Comparison of ENCODE assay signal across 1 cellular context in the genomic region with DNA sequence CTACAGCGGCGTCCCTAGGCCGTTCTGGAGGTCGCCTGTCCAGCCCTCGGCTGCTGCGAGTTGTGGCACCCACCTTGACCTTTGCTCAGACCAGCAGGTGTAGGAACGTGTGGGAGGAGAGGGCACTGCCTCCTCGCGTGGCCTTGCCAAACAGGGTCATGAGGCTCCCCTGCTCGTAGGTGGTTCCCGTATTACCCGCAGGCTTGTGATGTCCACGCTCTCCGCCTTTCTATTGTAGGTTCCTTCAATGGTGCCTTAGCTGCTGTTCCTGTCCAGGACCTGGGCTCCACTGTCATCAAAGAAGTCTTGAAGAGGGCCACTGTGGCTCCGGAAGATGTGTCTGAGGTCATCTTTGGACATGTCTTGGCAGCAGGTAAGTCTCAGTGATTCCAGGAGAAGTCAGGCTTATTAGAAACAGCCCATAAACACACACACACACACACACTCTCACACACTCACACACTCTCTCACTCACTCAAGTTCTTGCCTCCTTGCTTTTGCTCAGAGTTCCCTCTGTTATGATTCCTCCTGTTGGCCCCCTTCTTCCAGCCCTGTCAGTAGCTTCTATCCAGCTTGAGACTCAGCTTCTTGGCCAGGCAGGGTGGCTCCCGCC.
TF ChIP-seq lines count a peak whose summit lies in the region.

No MANE protein-coding gene starts in this region.

TF ChIP-seq in HepG2, 621 proteins besides CTCF, POLR2A, EP300 and RAD21 (continued from another document and continues in another):
- TF ChIP-seq, protein P1, sequence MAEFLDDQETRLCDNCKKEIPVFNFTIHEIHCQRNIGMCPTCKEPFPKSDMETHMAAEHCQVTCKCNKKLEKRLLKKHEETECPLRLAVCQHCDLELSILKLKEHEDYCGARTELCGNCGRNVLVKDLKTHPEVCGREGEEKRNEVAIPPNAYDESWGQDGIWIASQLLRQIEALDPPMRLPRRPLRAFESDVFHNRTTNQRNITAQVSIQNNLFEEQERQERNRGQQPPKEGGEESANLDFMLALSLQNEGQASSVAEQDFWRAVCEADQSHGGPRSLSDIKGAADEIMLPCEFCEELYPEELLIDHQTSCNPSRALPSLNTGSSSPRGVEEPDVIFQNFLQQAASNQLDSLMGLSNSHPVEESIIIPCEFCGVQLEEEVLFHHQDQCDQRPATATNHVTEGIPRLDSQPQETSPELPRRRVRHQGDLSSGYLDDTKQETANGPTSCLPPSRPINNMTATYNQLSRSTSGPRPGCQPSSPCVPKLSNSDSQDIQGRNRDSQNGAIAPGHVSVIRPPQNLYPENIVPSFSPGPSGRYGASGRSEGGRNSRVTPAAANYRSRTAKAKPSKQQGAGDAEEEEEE (CRISPR knock-in tag; IDR thresholded peaks at IDR 0.05; ENCODE audit: borderline replicate concordance): peak; percentile 97; the same call in 1 of the 2 replicates
- TF ChIP-seq ZNF660 (CRISPR knock-in tag; IDR thresholded peaks at IDR 0.05; ENCODE audit: borderline replicate concordance, low read depth): no peak
- 0 out of 2 replicates have a peak, but pooled peaks have one; percentile 38 for TF ChIP-seq ADNP (CRISPR knock-in tag; IDR thresholded peaks at IDR 0.05)
- no peak for TF ChIP-seq RBFOX2 (IDR thresholded peaks at IDR 0.05; ENCODE audit: low read depth, low read length)
- TF ChIP-seq, protein P2, sequence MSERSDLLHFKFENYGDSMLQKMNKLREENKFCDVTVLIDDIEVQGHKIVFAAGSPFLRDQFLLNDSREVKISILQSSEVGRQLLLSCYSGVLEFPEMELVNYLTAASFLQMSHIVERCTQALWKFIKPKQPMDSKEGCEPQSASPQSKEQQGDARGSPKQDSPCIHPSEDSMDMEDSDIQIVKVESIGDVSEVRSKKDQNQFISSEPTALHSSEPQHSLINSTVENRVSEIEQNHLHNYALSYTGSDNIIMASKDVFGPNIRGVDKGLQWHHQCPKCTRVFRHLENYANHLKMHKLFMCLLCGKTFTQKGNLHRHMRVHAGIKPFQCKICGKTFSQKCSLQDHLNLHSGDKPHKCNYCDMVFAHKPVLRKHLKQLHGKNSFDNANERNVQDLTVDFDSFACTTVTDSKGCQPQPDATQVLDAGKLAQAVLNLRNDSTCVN (CRISPR knock-in tag; IDR thresholded peaks at IDR 0.05; ENCODE audit: borderline replicate concordance): no peak; the same call in 1 of the 2 replicates
- TF ChIP-seq, protein P3, sequence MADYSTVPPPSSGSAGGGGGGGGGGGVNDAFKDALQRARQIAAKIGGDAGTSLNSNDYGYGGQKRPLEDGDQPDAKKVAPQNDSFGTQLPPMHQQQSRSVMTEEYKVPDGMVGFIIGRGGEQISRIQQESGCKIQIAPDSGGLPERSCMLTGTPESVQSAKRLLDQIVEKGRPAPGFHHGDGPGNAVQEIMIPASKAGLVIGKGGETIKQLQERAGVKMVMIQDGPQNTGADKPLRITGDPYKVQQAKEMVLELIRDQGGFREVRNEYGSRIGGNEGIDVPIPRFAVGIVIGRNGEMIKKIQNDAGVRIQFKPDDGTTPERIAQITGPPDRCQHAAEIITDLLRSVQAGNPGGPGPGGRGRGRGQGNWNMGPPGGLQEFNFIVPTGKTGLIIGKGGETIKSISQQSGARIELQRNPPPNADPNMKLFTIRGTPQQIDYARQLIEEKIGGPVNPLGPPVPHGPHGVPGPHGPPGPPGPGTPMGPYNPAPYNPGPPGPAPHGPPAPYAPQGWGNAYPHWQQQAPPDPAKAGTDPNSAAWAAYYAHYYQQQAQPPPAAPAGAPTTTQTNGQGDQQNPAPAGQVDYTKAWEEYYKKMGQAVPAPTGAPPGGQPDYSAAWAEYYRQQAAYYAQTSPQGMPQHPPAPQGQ (CRISPR knock-in tag; IDR thresholded peaks at IDR 0.05; ENCODE audit: borderline replicate concordance): no peak
- TF ChIP-seq SIN3A (IDR thresholded peaks at IDR 0.05; ENCODE audit: borderline replicate concordance, low read depth, low read length): no peak
- TF ChIP-seq EEA1 (CRISPR knock-in tag; IDR thresholded peaks at IDR 0.05; ENCODE audit: borderline replicate concordance): peak; percentile 49; the same call in 1 of the 2 replicates
- TF ChIP-seq KLF16 (CRISPR knock-in tag; IDR thresholded peaks at IDR 0.05): no peak
- peak; percentile 79; the same call in 1 of the 2 replicates for TF ChIP-seq SATB2 (CRISPR knock-in tag; IDR thresholded peaks at IDR 0.05)
- TF ChIP-seq, protein P4, sequence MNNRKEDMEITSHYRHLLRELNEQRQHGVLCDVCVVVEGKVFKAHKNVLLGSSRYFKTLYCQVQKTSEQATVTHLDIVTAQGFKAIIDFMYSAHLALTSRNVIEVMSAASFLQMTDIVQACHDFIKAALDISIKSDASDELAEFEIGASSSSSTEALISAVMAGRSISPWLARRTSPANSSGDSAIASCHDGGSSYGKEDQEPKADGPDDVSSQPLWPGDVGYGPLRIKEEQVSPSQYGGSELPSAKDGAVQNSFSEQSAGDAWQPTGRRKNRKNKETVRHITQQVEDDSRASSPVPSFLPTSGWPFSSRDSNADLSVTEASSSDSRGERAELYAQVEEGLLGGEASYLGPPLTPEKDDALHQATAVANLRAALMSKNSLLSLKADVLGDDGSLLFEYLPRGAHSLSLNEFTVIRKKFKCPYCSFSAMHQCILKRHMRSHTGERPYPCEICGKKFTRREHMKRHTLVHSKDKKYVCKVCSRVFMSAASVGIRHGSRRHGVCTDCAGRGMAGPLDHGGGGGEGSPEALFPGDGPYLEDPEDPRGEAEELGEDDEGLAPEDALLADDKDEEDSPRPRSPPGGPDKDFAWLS (CRISPR knock-in tag; IDR thresholded peaks at IDR 0.05; ENCODE audit: borderline replicate concordance): no peak
- TF ChIP-seq ARNTL (CRISPR knock-in tag; IDR thresholded peaks at IDR 0.05): peak; percentile 93
- no peak for TF ChIP-seq MEIS2 (CRISPR knock-in tag; IDR thresholded peaks at IDR 0.05)
- 0 out of 2 replicates have a peak, but pooled peaks have one; percentile 17 for TF ChIP-seq ZNF44 (CRISPR knock-in tag; IDR thresholded peaks at IDR 0.05)
- TF ChIP-seq ZEB1 (IDR thresholded peaks at IDR 0.05; ENCODE audit: insufficient replicate concordance, low read depth): no peak
- TF ChIP-seq ZNF331 (CRISPR knock-in tag; IDR thresholded peaks at IDR 0.05): peak; percentile 74
- TF ChIP-seq, protein P5, sequence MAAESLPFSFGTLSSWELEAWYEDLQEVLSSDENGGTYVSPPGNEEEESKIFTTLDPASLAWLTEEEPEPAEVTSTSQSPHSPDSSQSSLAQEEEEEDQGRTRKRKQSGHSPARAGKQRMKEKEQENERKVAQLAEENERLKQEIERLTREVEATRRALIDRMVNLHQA (CRISPR knock-in tag; IDR thresholded peaks at IDR 0.05): no peak
- peak; percentile 40; the same call in 1 of the 2 replicates for TF ChIP-seq SAP130 (CRISPR knock-in tag; IDR thresholded peaks at IDR 0.05; ENCODE audit: low read depth)
- TF ChIP-seq, protein P6, sequence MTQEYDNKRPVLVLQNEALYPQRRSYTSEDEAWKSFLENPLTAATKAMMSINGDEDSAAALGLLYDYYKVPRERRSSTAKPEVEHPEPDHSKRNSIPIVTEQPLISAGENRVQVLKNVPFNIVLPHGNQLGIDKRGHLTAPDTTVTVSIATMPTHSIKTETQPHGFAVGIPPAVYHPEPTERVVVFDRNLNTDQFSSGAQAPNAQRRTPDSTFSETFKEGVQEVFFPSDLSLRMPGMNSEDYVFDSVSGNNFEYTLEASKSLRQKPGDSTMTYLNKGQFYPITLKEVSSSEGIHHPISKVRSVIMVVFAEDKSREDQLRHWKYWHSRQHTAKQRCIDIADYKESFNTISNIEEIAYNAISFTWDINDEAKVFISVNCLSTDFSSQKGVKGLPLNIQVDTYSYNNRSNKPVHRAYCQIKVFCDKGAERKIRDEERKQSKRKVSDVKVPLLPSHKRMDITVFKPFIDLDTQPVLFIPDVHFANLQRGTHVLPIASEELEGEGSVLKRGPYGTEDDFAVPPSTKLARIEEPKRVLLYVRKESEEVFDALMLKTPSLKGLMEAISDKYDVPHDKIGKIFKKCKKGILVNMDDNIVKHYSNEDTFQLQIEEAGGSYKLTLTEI (CRISPR knock-in tag; conservative IDR thresholded peaks at IDR 0.05): no peak
- no peak; the same call in 1 of the 2 replicates for TF ChIP-seq JUNB (CRISPR knock-in tag; IDR thresholded peaks at IDR 0.05; ENCODE audit: borderline replicate concordance)
- TF ChIP-seq ZFP36L2 (CRISPR knock-in tag; IDR thresholded peaks at IDR 0.05): no peak
- 0 out of 2 replicates have a peak, but pooled peaks have one; percentile 36 for TF ChIP-seq GTF2F1 (IDR thresholded peaks at IDR 0.05; ENCODE audit: low read length)
- TF ChIP-seq TRIM24 (CRISPR knock-in tag; IDR thresholded peaks at IDR 0.05): no peak
- TF ChIP-seq XBP1 (CRISPR knock-in tag; IDR thresholded peaks at IDR 0.05): no peak; the same call in 1 of the 2 replicates
- TF ChIP-seq TBL1XR1 (IDR thresholded peaks at IDR 0.05; ENCODE audit: borderline replicate concordance, low read length, partially characterized antibody): peak; percentile 62
- no peak for TF ChIP-seq MBNL3 (CRISPR knock-in tag; conservative IDR thresholded peaks at IDR 0.05)
- no peak for TF ChIP-seq MAFF (IDR thresholded peaks at IDR 0.05; ENCODE audit: low read depth, low read length)
- TF ChIP-seq, protein P7, sequence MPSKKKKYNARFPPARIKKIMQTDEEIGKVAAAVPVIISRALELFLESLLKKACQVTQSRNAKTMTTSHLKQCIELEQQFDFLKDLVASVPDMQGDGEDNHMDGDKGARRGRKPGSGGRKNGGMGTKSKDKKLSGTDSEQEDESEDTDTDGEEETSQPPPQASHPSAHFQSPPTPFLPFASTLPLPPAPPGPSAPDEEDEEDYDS (CRISPR knock-in tag; IDR thresholded peaks at IDR 0.05): no peak
- TF ChIP-seq, protein P8, sequence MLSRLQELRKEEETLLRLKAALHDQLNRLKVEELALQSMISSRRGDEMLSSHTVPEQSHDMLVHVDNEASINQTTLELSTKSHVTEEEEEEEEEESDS (CRISPR knock-in tag; IDR thresholded peaks at IDR 0.05; ENCODE audit: borderline replicate concordance): no peak
- TF ChIP-seq, protein P9, sequence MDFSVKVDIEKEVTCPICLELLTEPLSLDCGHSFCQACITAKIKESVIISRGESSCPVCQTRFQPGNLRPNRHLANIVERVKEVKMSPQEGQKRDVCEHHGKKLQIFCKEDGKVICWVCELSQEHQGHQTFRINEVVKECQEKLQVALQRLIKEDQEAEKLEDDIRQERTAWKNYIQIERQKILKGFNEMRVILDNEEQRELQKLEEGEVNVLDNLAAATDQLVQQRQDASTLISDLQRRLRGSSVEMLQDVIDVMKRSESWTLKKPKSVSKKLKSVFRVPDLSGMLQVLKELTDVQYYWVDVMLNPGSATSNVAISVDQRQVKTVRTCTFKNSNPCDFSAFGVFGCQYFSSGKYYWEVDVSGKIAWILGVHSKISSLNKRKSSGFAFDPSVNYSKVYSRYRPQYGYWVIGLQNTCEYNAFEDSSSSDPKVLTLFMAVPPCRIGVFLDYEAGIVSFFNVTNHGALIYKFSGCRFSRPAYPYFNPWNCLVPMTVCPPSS (IDR thresholded peaks at IDR 0.05): no peak
- TF ChIP-seq, protein P10, sequence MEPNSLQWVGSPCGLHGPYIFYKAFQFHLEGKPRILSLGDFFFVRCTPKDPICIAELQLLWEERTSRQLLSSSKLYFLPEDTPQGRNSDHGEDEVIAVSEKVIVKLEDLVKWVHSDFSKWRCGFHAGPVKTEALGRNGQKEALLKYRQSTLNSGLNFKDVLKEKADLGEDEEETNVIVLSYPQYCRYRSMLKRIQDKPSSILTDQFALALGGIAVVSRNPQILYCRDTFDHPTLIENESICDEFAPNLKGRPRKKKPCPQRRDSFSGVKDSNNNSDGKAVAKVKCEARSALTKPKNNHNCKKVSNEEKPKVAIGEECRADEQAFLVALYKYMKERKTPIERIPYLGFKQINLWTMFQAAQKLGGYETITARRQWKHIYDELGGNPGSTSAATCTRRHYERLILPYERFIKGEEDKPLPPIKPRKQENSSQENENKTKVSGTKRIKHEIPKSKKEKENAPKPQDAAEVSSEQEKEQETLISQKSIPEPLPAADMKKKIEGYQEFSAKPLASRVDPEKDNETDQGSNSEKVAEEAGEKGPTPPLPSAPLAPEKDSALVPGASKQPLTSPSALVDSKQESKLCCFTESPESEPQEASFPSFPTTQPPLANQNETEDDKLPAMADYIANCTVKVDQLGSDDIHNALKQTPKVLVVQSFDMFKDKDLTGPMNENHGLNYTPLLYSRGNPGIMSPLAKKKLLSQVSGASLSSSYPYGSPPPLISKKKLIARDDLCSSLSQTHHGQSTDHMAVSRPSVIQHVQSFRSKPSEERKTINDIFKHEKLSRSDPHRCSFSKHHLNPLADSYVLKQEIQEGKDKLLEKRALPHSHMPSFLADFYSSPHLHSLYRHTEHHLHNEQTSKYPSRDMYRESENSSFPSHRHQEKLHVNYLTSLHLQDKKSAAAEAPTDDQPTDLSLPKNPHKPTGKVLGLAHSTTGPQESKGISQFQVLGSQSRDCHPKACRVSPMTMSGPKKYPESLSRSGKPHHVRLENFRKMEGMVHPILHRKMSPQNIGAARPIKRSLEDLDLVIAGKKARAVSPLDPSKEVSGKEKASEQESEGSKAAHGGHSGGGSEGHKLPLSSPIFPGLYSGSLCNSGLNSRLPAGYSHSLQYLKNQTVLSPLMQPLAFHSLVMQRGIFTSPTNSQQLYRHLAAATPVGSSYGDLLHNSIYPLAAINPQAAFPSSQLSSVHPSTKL (CRISPR knock-in tag; IDR thresholded peaks at IDR 0.05): peak; percentile 81
- TF ChIP-seq, protein P11, sequence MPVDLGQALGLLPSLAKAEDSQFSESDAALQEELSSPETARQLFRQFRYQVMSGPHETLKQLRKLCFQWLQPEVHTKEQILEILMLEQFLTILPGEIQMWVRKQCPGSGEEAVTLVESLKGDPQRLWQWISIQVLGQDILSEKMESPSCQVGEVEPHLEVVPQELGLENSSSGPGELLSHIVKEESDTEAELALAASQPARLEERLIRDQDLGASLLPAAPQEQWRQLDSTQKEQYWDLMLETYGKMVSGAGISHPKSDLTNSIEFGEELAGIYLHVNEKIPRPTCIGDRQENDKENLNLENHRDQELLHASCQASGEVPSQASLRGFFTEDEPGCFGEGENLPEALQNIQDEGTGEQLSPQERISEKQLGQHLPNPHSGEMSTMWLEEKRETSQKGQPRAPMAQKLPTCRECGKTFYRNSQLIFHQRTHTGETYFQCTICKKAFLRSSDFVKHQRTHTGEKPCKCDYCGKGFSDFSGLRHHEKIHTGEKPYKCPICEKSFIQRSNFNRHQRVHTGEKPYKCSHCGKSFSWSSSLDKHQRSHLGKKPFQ (CRISPR knock-in tag; IDR thresholded peaks at IDR 0.05; ENCODE audit: insufficient replicate concordance): peak; percentile 40
- TF ChIP-seq ZNF720 (CRISPR knock-in tag; IDR thresholded peaks at IDR 0.05): no peak
- TF ChIP-seq ZNF382 (CRISPR knock-in tag; IDR thresholded peaks at IDR 0.05; ENCODE audit: borderline replicate concordance): no peak
- TF ChIP-seq ZNF143 (CRISPR knock-in tag; IDR thresholded peaks at IDR 0.05): no peak
- TF ChIP-seq ZNF263 (CRISPR knock-in tag; IDR thresholded peaks at IDR 0.05): peak; percentile 28; the same call in 1 of the 2 replicates
- no peak for TF ChIP-seq JDP2 (CRISPR knock-in tag; IDR thresholded peaks at IDR 0.05; ENCODE audit: borderline replicate concordance)
- TF ChIP-seq RAD51 (IDR thresholded peaks at IDR 0.05; ENCODE audit: borderline replicate concordance): no peak
- TF ChIP-seq HHEX (CRISPR knock-in tag; IDR thresholded peaks at IDR 0.05): no peak; the same call in 1 of the 2 replicates
- peak; percentile 96 for TF ChIP-seq HNF4A (CRISPR knock-in tag; IDR thresholded peaks at IDR 0.05)
